Comparison of ENCODE assay signal across 1 cellular context in genomic region chr18:10566390-10566789, GRCh38.
TF ChIP-seq lines count a peak whose summit lies in the region.

No MANE protein-coding gene starts in this region.

TF ChIP-seq in K562, 482 proteins besides CTCF, POLR2A, EP300 and RAD21 (continued from another document):
- no peak for TF ChIP-seq MBD1 (CRISPR knock-in tag; IDR thresholded peaks at IDR 0.05)
